ENCODE assay signal across 19 cellular contexts in the genomic region with DNA sequence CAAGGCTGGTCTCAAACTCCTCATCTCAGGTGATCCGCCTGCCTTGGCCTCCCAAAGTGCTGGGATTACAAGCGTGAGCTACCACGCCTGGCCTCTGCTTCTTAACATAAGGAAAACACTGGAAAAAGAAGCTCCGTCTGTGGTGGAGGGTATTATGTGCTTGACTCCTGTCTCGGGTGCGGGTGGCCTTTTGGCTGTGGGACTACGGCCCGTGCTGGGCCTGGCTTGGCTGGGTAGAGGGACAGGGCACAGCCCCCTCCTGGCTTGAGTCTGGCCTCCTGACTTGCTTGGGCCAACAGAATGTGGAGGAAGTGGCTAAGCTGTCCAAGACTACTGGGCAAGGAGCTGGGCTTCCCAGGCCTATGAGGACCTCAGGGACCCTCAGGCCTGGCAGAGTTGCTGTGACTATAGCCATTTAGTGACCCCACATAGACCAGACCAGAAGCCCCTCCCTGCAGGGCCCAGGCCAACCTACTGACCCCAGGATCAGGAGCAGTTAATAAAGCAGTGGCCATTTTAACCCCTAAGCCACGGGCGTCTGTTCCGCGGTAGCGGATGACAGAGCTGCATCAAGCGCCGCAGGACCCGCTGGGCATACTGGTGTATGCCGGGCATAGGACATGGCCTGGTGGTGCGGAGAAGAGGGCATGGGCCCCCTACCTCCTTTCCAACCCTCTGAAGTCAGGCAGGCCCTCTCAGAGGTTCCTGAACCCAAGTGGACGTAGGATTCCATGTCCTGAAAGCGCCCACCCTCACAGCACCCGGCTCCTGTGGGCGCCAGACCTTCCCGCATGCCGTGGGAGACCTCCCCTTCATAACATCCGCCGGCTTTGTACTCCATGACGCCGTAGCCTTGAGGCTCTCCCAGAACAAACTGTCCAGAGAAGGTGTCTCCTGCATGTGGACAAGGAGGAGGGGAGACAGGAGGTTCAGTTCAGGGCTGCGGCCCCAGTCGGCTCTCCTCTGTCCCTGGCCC. TPM values are rescaled to one million over a fixed set of nuclear protein-coding genes. Genes with fewer than 3 reads are reported as not detected.
DNase-seq lines count a peak whose midpoint lies in the region; ATAC-seq and TF ChIP-seq lines count a peak whose summit lies in the region.
"Had no signal": no experiment of that assay in that cellular context is flagged by ENCODE, and none has a peak within 500 bp of the region (broad histone marks: within the 10 kb centered on the region; RNA-seq: fewer than 3 reads in every experiment).

No MANE protein-coding gene starts in this region.

- ATAC-seq in Right ventricle myocardium superior (ENCODE audit: poor library complexity) (no peak), activated B cell treated with CpG ODN at 0.5 μM for 24 hours (ENCODE audit: low read depth) (no peak), mucosa of descending colon (no peak), upper lobe of right lung (no peak)

- H3K4me1 Mint-ChIP-seq in activated B cell treated with CpG ODN at 0.5 μM for 24 hours, result peaks cover 29% of the 10 kb centered on the region

- peak overlapping the region; percentile 88 for H3K27ac Mint-ChIP-seq in activated B cell treated with CpG ODN at 0.5 μM for 24 hours
- H3K27ac Mint-ChIP-seq: T-helper 2 cell treated with Interferon-gamma antibody and Interleukin-4, amounts not matched to agents 5 μg/mL and 100 μg/mL, for 36 hours had no signal

- H3K4me1 ChIP-seq in left ventricle myocardium inferior (peaks cover 17% of the 10 kb centered on the region), mucosa of descending colon (ENCODE audit: low read depth) (peaks cover 10% of the 10 kb centered on the region), upper lobe of right lung (peaks cover 10% of the 10 kb centered on the region)

- peaks cover 4% of the 10 kb centered on the region for H3K36me3 Mint-ChIP-seq in activated B cell treated with CpG ODN at 0.5 μM for 24 hours (ENCODE audit: low read depth)

- intact Hi-C loops in Right ventricle myocardium superior (cut with DNase I) (no loop called here), left ventricle myocardium inferior (cut with micrococcal nuclease) (no loop called here), activated B cell treated with CpG ODN at 0.5 μM for 24 hours (cut with micrococcal nuclease) (no loop called here), mucosa of descending colon (cut with DNase I, micrococcal nuclease) (no loop called here), upper lobe of right lung (cut with DNase I) (no loop called here)

- H3K4me3 Mint-ChIP-seq in activated B cell treated with CpG ODN at 0.5 μM for 24 hours, result no peak overlapping the region
- H3K4me3 Mint-ChIP-seq: T-helper 2 cell treated with Interferon-gamma antibody and Interleukin-4, amounts not matched to agents 5 μg/mL and 100 μg/mL, for 36 hours had no signal

- H3K27me3 Mint-ChIP-seq in activated B cell treated with CpG ODN at 0.5 μM for 24 hours, result no peaks in the 10 kb centered on the region

- H3K36me3 ChIP-seq in left ventricle myocardium inferior, result no peaks in the 10 kb centered on the region
- no peaks in the 10 kb centered on the region for H3K36me3 ChIP-seq in mucosa of descending colon (ENCODE audit: low read depth)
- no peaks in the 10 kb centered on the region for H3K36me3 ChIP-seq in upper lobe of right lung

- DNase-seq in Right ventricle myocardium superior (peak; percentile 30), left ventricle myocardium inferior (no peak), activated B cell treated with CpG ODN at 0.5 μM for 24 hours (no peak), mucosa of descending colon (peak in 2 of 3 donors; percentile 24 to 47), upper lobe of right lung (peak; percentile 55), hypothalamus (lab: John Stamatoyannopoulos, UW) (no peak), DMS53 (lab: John Stamatoyannopoulos, UW) (no peak), NCI-H69 (lab: John Stamatoyannopoulos, UW) (no peak)
- DNase-seq: activated CD8-positive, alpha-beta memory T cell treated with anti-CD3 and anti-CD28 coated beads, Interleukin-2, amount 50 U/mL, for 48 hours; C1 segment of cervical spinal cord; H7; NCI-H1105; NCI-H2107; NCI-H510A; SK-N-SH; stomach; trophoblast cell had no signal

- no peaks in the 10 kb centered on the region for H3K27me3 ChIP-seq in left ventricle myocardium inferior (ENCODE audit: low read depth)
- no peaks in the 10 kb centered on the region for H3K27me3 ChIP-seq in upper lobe of right lung
- H3K27me3 ChIP-seq: stomach had no signal

- no peak overlapping the region for H3K4me3 ChIP-seq in left ventricle myocardium inferior
- no peak overlapping the region for H3K4me3 ChIP-seq in mucosa of descending colon
- H3K4me3 ChIP-seq in upper lobe of right lung, result no peak overlapping the region
- H3K4me3 ChIP-seq: stomach had no signal

- no peak for TF ChIP-seq CTCF in left ventricle myocardium inferior (IDR thresholded peaks at IDR 0.05; ENCODE audit: borderline replicate concordance)
- no peak for TF ChIP-seq CTCF in activated B cell treated with CpG ODN at 0.5 μM for 24 hours (IDR thresholded peaks at IDR 0.05)
- TF ChIP-seq CTCF in mucosa of descending colon (IDR thresholded peaks at IDR 0.05), result no peak
- TF ChIP-seq CTCF in upper lobe of right lung (IDR thresholded peaks at IDR 0.05), result no peak

- no peak overlapping the region for H3K27ac ChIP-seq in left ventricle myocardium inferior (replicated peaks)
- no peak overlapping the region for H3K27ac ChIP-seq in upper lobe of right lung
- H3K27ac ChIP-seq: stomach, VCaP had no signal

- H3K9me3 Mint-ChIP-seq in activated B cell treated with CpG ODN at 0.5 μM for 24 hours, result no peaks in the 10 kb centered on the region
- H3K9me3 Mint-ChIP-seq: T-helper 2 cell treated with Interferon-gamma antibody and Interleukin-4, amounts not matched to agents 5 μg/mL and 100 μg/mL, for 36 hours had no signal

- POLR2A ChIA-PET in activated B cell treated with CpG ODN at 0.5 μM for 24 hours (lab: Charles Lee), result interaction anchor here (0.7 to 1.5 kb wide), 4 partner anchors 26 to 267 kb away, joined by 3 to 11 read pairs (median 4); a partner anchor contains a TSS

- CTCF ChIA-PET in activated B cell treated with CpG ODN at 0.5 μM for 24 hours (lab: Charles Lee), result interaction anchor here (1.9 kb wide), 1 partner anchor 192 kb away, joined by 10 read pairs; a partner anchor contains a TSS

- H3K9me3 ChIP-seq in left ventricle myocardium inferior (replicated peaks) (no peaks in the 10 kb centered on the region), mucosa of descending colon (no peaks in the 10 kb centered on the region), upper lobe of right lung (no peaks in the 10 kb centered on the region)
- H3K9me3 ChIP-seq: SK-N-SH, stomach had no signal

RNA-seq across cellular contexts. Expression of a gene that starts 4.4 kb away (rescaled TPM):
- 5.0 TPM for total RNA-seq in Right ventricle myocardium superior
- total RNA-seq in left ventricle myocardium inferior, result 4.5 TPM
- 15.6 and 17.8 TPM in 2 replicates for total RNA-seq in activated B cell treated with CpG ODN at 0.5 μM for 24 hours
- 10 to 100 TPM; 13.1 to 17.4 (median 13.4) TPM for total RNA-seq in mucosa of descending colon
- 9.0 TPM for total RNA-seq in upper lobe of right lung

RNA-seq across cellular contexts. Expression of a gene that starts 4.7 kb away (rescaled TPM):
- total RNA-seq in Right ventricle myocardium superior, result 81.8 TPM
- total RNA-seq in left ventricle myocardium inferior, result 80.5 TPM
- total RNA-seq in activated B cell treated with CpG ODN at 0.5 μM for 24 hours, result 102 and 105 TPM in 2 replicates
- 100 to 1,000 TPM; 151 to 217 (median 193) TPM for total RNA-seq in mucosa of descending colon
- total RNA-seq in upper lobe of right lung, result 118 TPM

RNA-seq across cellular contexts. Expression of a gene that starts 25.4 kb away (rescaled TPM):
- 15.2 TPM for total RNA-seq in Right ventricle myocardium superior
- 15.8 TPM for total RNA-seq in left ventricle myocardium inferior
- 17.4 and 18.9 TPM in 2 replicates for total RNA-seq in activated B cell treated with CpG ODN at 0.5 μM for 24 hours
- total RNA-seq in mucosa of descending colon, result 10 to 100 TPM; 13.4 to 20.4 (median 18.4) TPM
- total RNA-seq in upper lobe of right lung, result 14.6 TPM

Comparison
In these comparisons a context has a peak if more than half of its experiments do, and no peak if none do; other contexts are left out.
1. DNase-seq: peak in Right ventricle myocardium superior (single experiment), mucosa of descending colon (2 of 3) and upper lobe of right lung (single experiment); none in left ventricle myocardium inferior (single experiment), activated B cell treated with CpG ODN at 0.5 μM for 24 hours (single experiment), hypothalamus (0 of 51), DMS53 (single experiment) and NCI-H69 (single experiment).